28 cellular contexts compared by ENCODE assay signal in the genomic region with DNA sequence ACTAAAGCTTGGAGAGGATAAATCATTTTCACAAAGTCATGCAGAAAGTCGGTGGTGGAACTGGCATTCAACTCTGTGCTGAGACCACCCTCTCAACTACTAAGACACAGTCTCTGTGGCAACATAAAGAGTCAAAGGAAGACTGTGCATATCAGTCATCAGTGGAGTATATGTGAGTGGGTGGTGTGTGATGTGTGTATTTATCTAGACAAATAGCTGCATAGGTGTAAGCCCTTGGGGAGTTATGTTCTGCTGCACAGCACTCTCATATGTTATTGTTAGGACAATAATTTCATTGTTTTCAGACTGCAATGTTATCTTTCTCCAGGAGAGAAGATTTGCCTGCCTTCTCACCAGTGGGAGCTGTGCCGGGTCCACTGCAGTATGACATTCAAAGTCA.
DNase-seq lines count a peak whose midpoint lies in the region; ATAC-seq, FAIRE-seq and TF ChIP-seq lines count a peak whose summit lies in the region.
"Had no signal": no experiment of that assay in that cellular context is flagged by ENCODE, and none has a peak within 500 bp of the region (broad histone marks: within the 10 kb centered on the region; RNA-seq: fewer than 3 reads in every experiment).

No MANE protein-coding gene starts in this region.

- TF ChIP-seq RAD21 in A549 (conservative IDR thresholded peaks at IDR 0.05 in 1 of 2, IDR thresholded peaks at IDR 0.05 in 1 of 2): no peak
- no peak for TF ChIP-seq RAD21 in GM12878 (IDR thresholded peaks at IDR 0.05; ENCODE audit: insufficient read depth, low read depth, low read length)

- no peaks in the 10 kb centered on the region for H3K36me3 Mint-ChIP-seq in activated CD4-positive, alpha-beta T cell treated with anti-CD3 and anti-CD28 coated beads for 36 hours (ENCODE audit: low read depth)
- H3K36me3 Mint-ChIP-seq: CD14-positive monocyte had no signal

- peak; percentile 66 for ATAC-seq in activated CD4-positive, alpha-beta T cell treated with anti-CD3 and anti-CD28 coated beads for 36 hours
- no peak for ATAC-seq in A549
- ATAC-seq in GM12878: peak; percentile 74
- ATAC-seq in HG03097 (IDR thresholded peaks at IDR 0.05; ENCODE audit: low FRiP score, unreplicated experiment): no peak
- ATAC-seq: GM23338, HCT116 had no signal

- H3K4me1 ChIP-seq in A549 (no peaks in the 10 kb centered on the region), GM12878 (ENCODE audit: control insufficient read depth, insufficient read depth, low read length) (no peaks in the 10 kb centered on the region)
- H3K4me1 ChIP-seq: BLaER1 treated with 17β-estradiol and CSF1 and Interleukin-3, amounts not matched to agents 10 nM and 100 nM had no signal

- H3K27ac ChIP-seq in A549 (no peak overlapping the region), GM12878 (ENCODE audit: control insufficient read depth, insufficient read depth) (no peak overlapping the region)
- H3K27ac ChIP-seq: 22Rv1; BLaER1 treated with 17β-estradiol and CSF1 and Interleukin-3, amounts not matched to agents 10 nM and 100 nM had no signal

- no peaks in the 10 kb centered on the region for H3K36me3 ChIP-seq in GM12878 (ENCODE audit: control insufficient read depth in 2 of 2, insufficient read depth in 2 of 2, low read length in 1 of 2)
- H3K36me3 ChIP-seq: BE2C; BLaER1 treated with 17β-estradiol and CSF1 and Interleukin-3, amounts not matched to agents 10 nM and 100 nM had no signal

- POLR2A ChIA-PET in activated CD4-positive, alpha-beta T cell treated with anti-CD3 and anti-CD28 coated beads for 36 hours (lab: Charles Lee): no interaction called here
- POLR2A ChIA-PET in A549 (lab: Yijun Ruan, JAX): no interaction called here
- POLR2A ChIA-PET in GM12878 (lab: Charles Lee): interaction anchor here (0.6 to 1.8 kb wide), 3 partner anchors 9 to 412 kb away, joined by 3 to 4 read pairs (median 4); no protein-coding TSS in a partner anchor

- no peak overlapping the region for H3K27ac Mint-ChIP-seq in activated CD4-positive, alpha-beta T cell treated with anti-CD3 and anti-CD28 coated beads for 36 hours
- H3K27ac Mint-ChIP-seq: CD14-positive monocyte; CD4-positive, alpha-beta T cell; CD8-positive, alpha-beta memory T cell; GM23338; H9; HFFc6 had no signal

- H3K9me3 ChIP-seq in A549 (no peaks in the 10 kb centered on the region), GM12878 (replicated peaks; ENCODE audit: control insufficient read depth, insufficient read depth, low read length) (no peaks in the 10 kb centered on the region)
- H3K9me3 ChIP-seq: BE2C had no signal

- no peak for DNase-seq in activated CD4-positive, alpha-beta T cell treated with anti-CD3 and anti-CD28 coated beads for 36 hours
- DNase-seq in activated CD4-positive, alpha-beta T cell treated with anti-CD3 and anti-CD28 coated beads for 4 hours: no peak
- DNase-seq in A549 (ENCODE audit: low read depth in 1 of 2, low spot score in 1 of 2) (no peak), NCI-H526 (lab: John Stamatoyannopoulos, UW) (peak; percentile 95 to 97), GM12878 (ENCODE audit: low read depth, low spot score) (no peak), NCI-H2107 (lab: John Stamatoyannopoulos, UW) (no peak), NCI-H1105 treated with DMSO at 0.1 percent for 48 hours (lab: John Stamatoyannopoulos, UW) (no peak)
- DNase-seq: ACHN; AML-193; BE2C; CD4-positive, alpha-beta T cell; CD8-positive, alpha-beta memory T cell; DMS 273 treated with DMSO at 0.1 percent for 48 hours; DMS79; EL; GDM1; H9; HFFc6 had no signal

- H2AFZ ChIP-seq in GM12878 (ENCODE audit: control insufficient read depth, low read depth, low read length): no peak overlapping the region
- H2AFZ ChIP-seq: GM23338 had no signal

- CTCF ChIA-PET in activated CD4-positive, alpha-beta T cell treated with anti-CD3 and anti-CD28 coated beads for 36 hours (lab: Charles Lee): interaction anchor here (0.6 to 1.2 kb wide), 2 partner anchors 122 to 139 kb away, joined by 3 to 10 read pairs; no protein-coding TSS in a partner anchor
- CTCF ChIA-PET in A549 (lab: Yijun Ruan, JAX): interaction anchor here (0.6 to 1.1 kb wide), 2 partner anchors 19 to 135 kb away, joined by 3 read pairs; no protein-coding TSS in a partner anchor
- CTCF ChIA-PET in GM12878 (lab: Yijun Ruan, JAX): interaction anchor here (0.7 to 2.8 kb wide), 6 partner anchors 8 to 201 kb away, joined by 3 to 13 read pairs (median 4); no protein-coding TSS in a partner anchor

- WGBS in A549 (ENCODE audit: missing lambda C conversion rate): 3% methylated on average over 2 of the region's 2 CpGs
- WGBS in GM12878 (ENCODE audit: insufficient coverage, insufficient replicate concordance, low lambda C conversion rate, missing lambda C conversion rate): 43% methylated on average over 2 of the region's 2 CpGs

- no peaks in the 10 kb centered on the region for H3K27me3 ChIP-seq in GM12878 (replicated peaks in 1 of 2; ENCODE audit: control insufficient read depth in 2 of 2, insufficient read depth in 2 of 2, low read length in 1 of 2)
- H3K27me3 ChIP-seq: BE2C; BLaER1 treated with 17β-estradiol and CSF1 and Interleukin-3, amounts not matched to agents 10 nM and 100 nM had no signal

- H3K4me2 ChIP-seq in A549 (no peak overlapping the region), GM12878 (ENCODE audit: control insufficient read depth, insufficient read depth) (no peak overlapping the region)
- H3K4me2 ChIP-seq: BLaER1 treated with 17β-estradiol and CSF1 and Interleukin-3, amounts not matched to agents 10 nM and 100 nM; GM23338 had no signal

- no peak overlapping the region for H3K9ac ChIP-seq in GM12878 (ENCODE audit: control insufficient read depth, insufficient read depth, low read length)
- H3K9ac ChIP-seq: BLaER1 treated with 17β-estradiol and CSF1 and Interleukin-3, amounts not matched to agents 10 nM and 100 nM had no signal

- RAD21 ChIA-PET in GM12878 (lab: Charles Lee; ENCODE audit: unreplicated experiment): interaction anchor here (0.7 to 1.8 kb wide), 8 partner anchors 21 to 195 kb away, joined by 3 to 5 read pairs (median 4); no protein-coding TSS in a partner anchor

- intact Hi-C loops in activated CD4-positive, alpha-beta T cell treated with anti-CD3 and anti-CD28 coated beads for 36 hours (cut with DNase I, micrococcal nuclease): no loop called here
- intact Hi-C loops in GM12878 (cut with micrococcal nuclease; ENCODE audit: unreplicated experiment): no loop called here

- no peak for TF ChIP-seq EP300 in A549 (IDR thresholded peaks at IDR 0.05)
- peak in 1 of 2 experiments; percentile 42; a peak in 1 of 4 replicates for TF ChIP-seq EP300 in GM12878 (IDR thresholded peaks at IDR 0.05; ENCODE audit: borderline replicate concordance in 1 of 2, control insufficient read depth in 1 of 2, low read depth in 2 of 2, low read length in 2 of 2)

- SMC1A ChIA-PET in GM12878 (lab: Charles Lee; ENCODE audit: uncharacterized antibody, unreplicated experiment): interaction anchor here (0.6 to 2.7 kb wide), 12 partner anchors 8 to 122 kb away, joined by 3 to 15 read pairs (median 5); no protein-coding TSS in a partner anchor

- H4K20me1 ChIP-seq in GM12878 (ENCODE audit: control insufficient read depth, insufficient read depth): no peaks in the 10 kb centered on the region
- H4K20me1 ChIP-seq: BLaER1 treated with 17β-estradiol and CSF1 and Interleukin-3, amounts not matched to agents 10 nM and 100 nM had no signal

- FAIRE-seq in A549 (lab: Jason Lieb, UNC) (no peak), GM12878 (lab: Jason Lieb, UNC) (no peak)
- FAIRE-seq: A204.1, D721Med, GM12891, GM18507 had no signal

- H3K4me3 ChIP-seq in A549: no peak overlapping the region
- no peak overlapping the region for H3K4me3 ChIP-seq in GM12878
- H3K4me3 ChIP-seq: BLaER1 treated with 17β-estradiol and CSF1 and Interleukin-3, amounts not matched to agents 10 nM and 100 nM; GM23338 had no signal

- TF ChIP-seq POLR2A in A549 (IDR thresholded peaks at IDR 0.05; ENCODE audit: low read length) (no peak), GM12878 (IDR thresholded peaks at IDR 0.05; ENCODE audit: low read depth, low read length) (no peak)

- BruUV-seq in GM12878 (replicated peaks; lab: Mats Ljungman, UMichigan): no TSS peak

- in situ Hi-C loops in GM12878 (cut with MboI): no loop called here

- peaks cover 2% of the 10 kb centered on the region for H3K27me3 Mint-ChIP-seq in activated CD4-positive, alpha-beta T cell treated with anti-CD3 and anti-CD28 coated beads for 36 hours

- no peaks in the 10 kb centered on the region for H3K79me2 ChIP-seq in GM12878 (ENCODE audit: control insufficient read depth, insufficient read depth, low read length)

- no peaks in the 10 kb centered on the region for H3K4me1 Mint-ChIP-seq in activated CD4-positive, alpha-beta T cell treated with anti-CD3 and anti-CD28 coated beads for 36 hours
- H3K4me1 Mint-ChIP-seq: CD14-positive monocyte; CD8-positive, alpha-beta memory T cell had no signal

- no peak for TF ChIP-seq CTCF in A549 (IDR thresholded peaks at IDR 0.05)
- no peak for TF ChIP-seq CTCF in GM12878 (IDR thresholded peaks at IDR 0.05 in 2 of 3, conservative IDR thresholded peaks at IDR 0.05 in 1 of 3; ENCODE audit: control insufficient read depth in 2 of 3, extremely low read depth in 1 of 3, insufficient read depth in 1 of 3, low read depth in 3 of 3, low read length in 3 of 3)

- H3K4me3 Mint-ChIP-seq in activated CD4-positive, alpha-beta T cell treated with anti-CD3 and anti-CD28 coated beads for 36 hours: no peak overlapping the region
- H3K4me3 Mint-ChIP-seq: CD14-positive monocyte; CD4-positive, alpha-beta T cell; CD8-positive, alpha-beta memory T cell; GM23338; H9; HFFc6 had no signal

- H3K9me3 Mint-ChIP-seq in activated CD4-positive, alpha-beta T cell treated with anti-CD3 and anti-CD28 coated beads for 36 hours (ENCODE audit: low read depth): no peaks in the 10 kb centered on the region
- H3K9me3 Mint-ChIP-seq: CD4-positive, alpha-beta T cell; GM23338; H9; HFFc6 had no signal

TF ChIP-seq in A549, 52 proteins besides CTCF, POLR2A, EP300 and RAD21:
- TF ChIP-seq CBX8 (IDR thresholded peaks at IDR 0.05) (0 out of 2 replicates have a peak, but pooled peaks have one; percentile 8), CHD2 (IDR thresholded peaks at IDR 0.05; ENCODE audit: low read length, partially characterized antibody) (no peak)

TF ChIP-seq in GM12878, 131 proteins besides CTCF, POLR2A, EP300 and RAD21 (continues in another document):
- peak; percentile 59; the same call in 1 of the 2 replicates for TF ChIP-seq DPF2 (IDR thresholded peaks at IDR 0.05)
- TF ChIP-seq BHLHE40 (IDR thresholded peaks at IDR 0.05; ENCODE audit: borderline replicate concordance in 1 of 2, low read depth in 2 of 2, low read length in 1 of 2): peak in 1 of 2 experiments; percentile 21; a peak in 1 of 4 replicates
- peak in 1 of 2 experiments; percentile 26; a peak in 2 of 4 replicates for TF ChIP-seq IKZF2 (IDR thresholded peaks at IDR 0.05)
- TF ChIP-seq MEF2B (IDR thresholded peaks at IDR 0.05; ENCODE audit: partially characterized antibody, poor library complexity, severe bottlenecking): peak; percentile 88
- TF ChIP-seq HDGF (IDR thresholded peaks at IDR 0.05): no peak
- TF ChIP-seq MTA2 (IDR thresholded peaks at IDR 0.05; ENCODE audit: low read depth): peak; percentile 65
- no peak for TF ChIP-seq HDAC2 (IDR thresholded peaks at IDR 0.05)
- no peak for TF ChIP-seq STAT1 (conservative IDR thresholded peaks at IDR 0.05)

Comparison
In these comparisons a context has a peak if more than half of its experiments do, and no peak if none do; other contexts are left out.
1. ATAC-seq: peak in activated CD4-positive, alpha-beta T cell treated with anti-CD3 and anti-CD28 coated beads for 36 hours (single experiment) and GM12878 (single experiment); none in A549 (0 of 2) and HG03097 (single experiment).
2. DNase-seq: peak in NCI-H526 (2 of 2); none in activated CD4-positive, alpha-beta T cell treated with anti-CD3 and anti-CD28 coated beads for 36 hours (single experiment), activated CD4-positive, alpha-beta T cell treated with anti-CD3 and anti-CD28 coated beads for 4 hours (0 of 2), A549 (0 of 2), GM12878 (single experiment), NCI-H2107 (single experiment) and NCI-H1105 treated with DMSO at 0.1 percent for 48 hours (single experiment).